Comparison of ENCODE assay signal across 8 cellular contexts in the genomic region with DNA sequence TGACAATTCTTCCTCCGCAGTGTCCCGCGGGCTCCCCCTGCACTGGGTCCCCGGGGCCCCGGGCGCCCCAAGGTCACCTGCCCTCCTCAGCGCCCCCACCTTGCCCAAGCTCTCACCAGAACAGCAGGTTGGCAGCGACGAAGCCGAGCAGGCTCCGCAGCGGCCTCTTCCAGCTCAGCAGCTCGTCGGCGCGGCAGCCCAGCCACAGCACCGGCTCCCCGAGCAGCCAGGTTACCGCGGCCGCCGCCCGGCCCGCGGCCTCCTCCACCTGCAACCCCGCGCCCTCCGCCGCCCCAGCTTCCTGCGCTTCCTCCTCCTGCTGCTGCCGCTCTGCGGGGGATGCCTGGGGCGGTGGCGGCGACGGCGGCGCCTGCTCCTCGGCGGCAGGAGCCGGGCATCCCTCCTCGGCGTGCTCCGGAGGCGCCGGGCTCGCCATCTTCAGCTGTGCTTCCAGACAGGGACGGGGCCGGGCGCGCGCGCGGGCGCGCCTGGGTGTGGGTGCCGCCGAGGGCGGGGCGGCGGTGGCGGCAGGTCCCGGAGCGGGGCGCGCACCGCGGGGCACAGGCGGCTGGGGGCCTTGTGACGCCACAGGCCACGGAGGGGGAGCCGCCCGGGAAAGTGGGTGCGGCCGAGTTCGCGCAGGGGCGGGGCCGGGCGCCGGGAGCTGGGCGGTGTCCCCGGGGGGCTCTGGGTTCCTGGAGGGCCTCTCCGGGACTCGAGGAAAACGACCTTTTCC. TPM values are rescaled to one million over a fixed set of nuclear protein-coding genes. Genes with fewer than 3 reads are reported as not detected.
A peak's percentile ranks its signal among the peaks of the same experiment; 100 is the strongest.
DNase-seq lines count a peak whose midpoint lies in the region; ATAC-seq and TF ChIP-seq lines count a peak whose summit lies in the region.

A gene with protein sequence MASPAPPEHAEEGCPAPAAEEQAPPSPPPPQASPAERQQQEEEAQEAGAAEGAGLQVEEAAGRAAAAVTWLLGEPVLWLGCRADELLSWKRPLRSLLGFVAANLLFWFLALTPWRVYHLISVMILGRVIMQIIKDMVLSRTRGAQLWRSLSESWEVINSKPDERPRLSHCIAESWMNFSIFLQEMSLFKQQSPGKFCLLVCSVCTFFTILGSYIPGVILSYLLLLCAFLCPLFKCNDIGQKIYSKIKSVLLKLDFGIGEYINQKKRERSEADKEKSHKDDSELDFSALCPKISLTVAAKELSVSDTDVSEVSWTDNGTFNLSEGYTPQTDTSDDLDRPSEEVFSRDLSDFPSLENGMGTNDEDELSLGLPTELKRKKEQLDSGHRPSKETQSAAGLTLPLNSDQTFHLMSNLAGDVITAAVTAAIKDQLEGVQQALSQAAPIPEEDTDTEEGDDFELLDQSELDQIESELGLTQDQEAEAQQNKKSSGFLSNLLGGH (minus strand): TSS at position 462 of the 736 bp plus-strand sequence. CDS start 26 bp downstream, at position 436.

- TF ChIP-seq CTCF in WI38 (IDR thresholded peaks at IDR 0.05; ENCODE audit: low read depth, low read length) = no peak
- TF ChIP-seq CTCF in mammary epithelial cell (conservative IDR thresholded peaks at IDR 0.05 in 1 of 2, IDR thresholded peaks at IDR 0.05 in 1 of 2; ENCODE audit: extremely low read depth in 1 of 2, insufficient read depth in 1 of 2, low read depth in 1 of 2, low read length in 2 of 2) = no peak

- no peaks in the 10 kb centered on the region for H4K20me1 ChIP-seq in mammary epithelial cell (ENCODE audit: insufficient read depth, low read length)

- WGBS in mammary epithelial cell (ENCODE audit: low coverage, missing lambda C conversion rate) = no CpG with 5 or more reads among the region's 86 CpGs

- no peaks in the 10 kb centered on the region for H3K79me2 ChIP-seq in mammary epithelial cell (ENCODE audit: insufficient read depth, low read length)

- H3K9ac ChIP-seq in mammary epithelial cell (ENCODE audit: insufficient read depth, low read length) = no peak within 1 kb of the TSS

- H3K36me3 ChIP-seq in mammary epithelial cell (ENCODE audit: insufficient read depth, low read length) = no peaks in the 10 kb centered on the region

- H3K4me3 ChIP-seq in Jurkat, Clone E6-1 (ENCODE audit: low read length) = peak within 1 kb of the TSS; percentile 70
- peak within 1 kb of the TSS; percentile 52 for H3K4me3 ChIP-seq in WI38 (ENCODE audit: low read depth, low read length)
- peak within 1 kb of the TSS; percentile 49 to 67 (median 57) for H3K4me3 ChIP-seq in mammary epithelial cell (replicated peaks in 1 of 3; ENCODE audit: insufficient read depth in 1 of 3, low read depth in 2 of 3, low read length in 3 of 3)

- H3K4me1 ChIP-seq in mammary epithelial cell (ENCODE audit: insufficient read depth, low read length) = peaks cover 9% of the 10 kb centered on the region

- no TSS peak for BruUV-seq in mammary epithelial cell (replicated peaks; lab: Mats Ljungman, UMichigan)

- peak within 1 kb of the TSS; percentile 91 for H3K4me2 ChIP-seq in mammary epithelial cell (ENCODE audit: insufficient read depth, low read depth, low read length)

- H2AFZ ChIP-seq in mammary epithelial cell (ENCODE audit: low read depth, low read length) = peak within 1 kb of the TSS; percentile 94

- intact Hi-C loops in mammary epithelial cell (cut with micrococcal nuclease) = no loop called here

- H3K27ac ChIP-seq in mammary epithelial cell (ENCODE audit: insufficient read depth, low read depth, low read length) = no peak within 1 kb of the TSS

- H3K9me3 ChIP-seq in mammary epithelial cell (replicated peaks; ENCODE audit: insufficient read depth, low read length) = no peaks in the 10 kb centered on the region

- in situ Hi-C loops in mammary epithelial cell (cut with MboI; ENCODE audit: low sequenced_read_pairs in 2 of 2) = no loop called here

- no peaks in the 10 kb centered on the region for H3K27me3 ChIP-seq in mammary epithelial cell (ENCODE audit: insufficient read depth, low read length)

- dilution Hi-C loops in mammary epithelial cell (cut with HindIII; ENCODE audit: low sequenced_read_pairs) = loop anchor here (10.0 kb wide), 1 partner anchor 48 kb away; no protein-coding TSS in a partner anchor

- ATAC-seq in GM21447 (IDR thresholded peaks at IDR 0.05; ENCODE audit: unreplicated experiment) = peak; percentile 50

- CTCF ChIA-PET in mammary epithelial cell (lab: Charles Lee; ENCODE audit: low non-redundant PET) = no interaction called here

- DNase-seq in DMS153 treated with DMSO at 0.1 percent for 48 hours (lab: John Stamatoyannopoulos, UW; ENCODE audit: unreplicated experiment) (peak; percentile 53), mammary epithelial cell (peak; percentile 28), kidney glomerular epithelial cell (lab: John Stamatoyannopoulos, UW) (peak; percentile 73), NCI-H2107 (lab: John Stamatoyannopoulos, UW) (no peak)
- DNase-seq in Jurkat, Clone E6-1 (ENCODE audit: low read depth, low spot score) = peak; percentile 57
- peak; percentile 58 to 64 for DNase-seq in stimulated activated CD4-positive, alpha-beta T cell treated with anti-CD3 and anti-CD28 coated beads, Interleukin-1b, Interleukin-23, amount 100 ng/mL, for 1 hour (ENCODE audit: low read depth in 2 of 2)

RNA-seq across cellular contexts. Expression of the gene that starts here (rescaled TPM):
- 25.9 TPM for polyA plus RNA-seq in Jurkat, Clone E6-1 (2012; ENCODE audit: insufficient read depth, insufficient read length)
- total RNA-seq in mammary epithelial cell = 10 to 100 TPM; 14.2 to 49.7 TPM
- 5.2 TPM for polyA plus RNA-seq in mammary epithelial cell
- polyA minus RNA-seq in mammary epithelial cell = 1.8 TPM
